In the genomic region with DNA sequence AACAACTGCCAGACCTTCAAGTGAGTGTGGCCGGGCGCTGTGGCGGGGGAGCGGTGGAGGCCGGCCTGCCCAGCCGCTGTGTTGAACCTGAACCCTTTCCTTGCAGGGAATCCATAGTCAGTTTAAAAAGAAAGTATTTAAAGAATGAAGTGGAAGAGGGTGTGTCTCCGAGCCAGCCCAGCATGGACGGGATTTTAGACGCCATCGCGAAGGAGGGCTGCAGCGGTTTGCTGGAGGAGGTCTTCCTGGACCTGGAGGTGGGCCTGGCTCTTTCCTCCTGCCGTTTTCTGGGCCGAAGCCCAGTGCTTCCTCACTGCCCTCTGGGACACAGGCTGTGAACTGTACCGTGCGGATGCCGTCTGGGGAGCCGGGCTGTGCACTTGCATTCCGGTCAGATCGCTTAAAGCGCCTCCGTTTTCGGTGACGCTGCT, we compare ENCODE assay signal across 21 cellular contexts. TPM values are rescaled to one million over a fixed set of nuclear protein-coding genes. Genes with fewer than 3 reads are reported as not detected.
DNase-seq lines count a peak whose midpoint lies in the region; ATAC-seq, FAIRE-seq and TF ChIP-seq lines count a peak whose summit lies in the region.
"Had no signal": no experiment of that assay in that cellular context is flagged by ENCODE, and none has a peak within 500 bp of the region (broad histone marks: within the 10 kb centered on the region; RNA-seq: fewer than 3 reads in every experiment).

No MANE protein-coding gene starts in this region.

- TF ChIP-seq CTCF in WTC11 (IDR thresholded peaks at IDR 0.05) (no peak), kidney (IDR thresholded peaks at IDR 0.05; ENCODE audit: borderline replicate concordance, extremely low read depth, insufficient read depth) (no peak), upper lobe of left lung (IDR thresholded peaks at IDR 0.05) (no peak)

- TF ChIP-seq EP300 in upper lobe of left lung (IDR thresholded peaks at IDR 0.05): no peak

- H3K9me3 Mint-ChIP-seq in WTC11: no peaks in the 10 kb centered on the region
- H3K9me3 Mint-ChIP-seq: HFFc6 had no signal

- no peak overlapping the region for H3K4me3 Mint-ChIP-seq in WTC11
- H3K4me3 Mint-ChIP-seq: HFFc6 had no signal

- no peak overlapping the region for H3K27ac Mint-ChIP-seq in WTC11
- H3K27ac Mint-ChIP-seq: HFFc6 had no signal

- DNase-seq in Right ventricle myocardium inferior (ENCODE audit: missing footprints) (peak; percentile 64), cardiac septum (ENCODE audit: low spot score) (no peak), WTC11 (ENCODE audit: low spot score) (peak; percentile 10), kidney (peak; percentile 66), upper lobe of left lung (peak; percentile 15 to 72), NCI-H526 (lab: John Stamatoyannopoulos, UW) (no peak)
- DNase-seq: DND-41, HFFc6, MG63, NCI-H1436, NCI-H2171, NCI-H82, PC-3, thyroid gland had no signal

- H3K4me1 ChIP-seq in kidney (ENCODE audit: control insufficient read depth in 1 of 2, insufficient read depth in 1 of 2, low read depth in 1 of 2, low read length in 2 of 2) (no peaks in the 10 kb centered on the region), upper lobe of left lung (no peaks in the 10 kb centered on the region)

- FAIRE-seq in kidney (lab: Jason Lieb, UNC): no peak
- FAIRE-seq: bronchial epithelial cell, frontal cortex had no signal

- H3K9me3 ChIP-seq in kidney (ENCODE audit: control insufficient read depth in 1 of 2, low read length in 2 of 2): no peaks in the 10 kb centered on the region
- no peaks in the 10 kb centered on the region for H3K9me3 ChIP-seq in upper lobe of left lung
- H3K9me3 ChIP-seq: MG63, mucosa of descending colon, thyroid gland had no signal

- POLR2A ChIA-PET in WTC11 (lab: Charles Lee): no interaction called here

- H3K4me1 Mint-ChIP-seq in WTC11: no peaks in the 10 kb centered on the region

- H3K36me3 Mint-ChIP-seq in WTC11: peaks cover 51% of the 10 kb centered on the region

- no peak overlapping the region for H3K4me3 ChIP-seq in kidney (ENCODE audit: low read length in 2 of 2)
- no peak overlapping the region for H3K4me3 ChIP-seq in upper lobe of left lung
- H3K4me3 ChIP-seq: dorsolateral prefrontal cortex, MG63, mucosa of descending colon, thyroid gland had no signal

- no peaks in the 10 kb centered on the region for H3K27me3 Mint-ChIP-seq in WTC11 (ENCODE audit: low read depth)

- no peaks in the 10 kb centered on the region for H3K27me3 ChIP-seq in upper lobe of left lung
- H3K27me3 ChIP-seq: dorsolateral prefrontal cortex, MG63, thyroid gland had no signal

- intact Hi-C loops in Right ventricle myocardium inferior (cut with DNase I): no loop called here
- intact Hi-C loops in cardiac septum (cut with DNase I): no loop called here
- intact Hi-C loops in kidney (cut with DNase I): no loop called here

- TF ChIP-seq POLR2A in upper lobe of left lung (IDR thresholded peaks at IDR 0.05): no peak

- CTCF ChIA-PET in WTC11 (lab: Charles Lee): no interaction called here

- ATAC-seq in Right ventricle myocardium inferior: no peak
- ATAC-seq in WTC11: no peak
- ATAC-seq in upper lobe of left lung (ENCODE audit: low FRiP score in 2 of 2): no peak
- no peak for ATAC-seq in HG03342 (IDR thresholded peaks at IDR 0.05; ENCODE audit: unreplicated experiment)
- ATAC-seq in esophagus mucosa: no peak
- ATAC-seq: mucosa of descending colon, PC-3 had no signal

- 96% methylated on average over 24 of the region's 24 CpGs for WGBS in upper lobe of left lung, 2 donors

- H3K36me3 ChIP-seq in kidney (ENCODE audit: control insufficient read depth in 1 of 2, insufficient read depth in 2 of 2, low read length in 2 of 2) (peaks cover 25 to 36% of the 10 kb centered on the region in 2 donors), upper lobe of left lung (peaks cover 24 to 96% (median 82%) of the 10 kb centered on the region in 4 donors)

- no peak overlapping the region for H3K9ac ChIP-seq in kidney (ENCODE audit: low read length in 2 of 2)

- H3K27ac ChIP-seq in kidney (ENCODE audit: low read depth in 2 of 2, low read length in 2 of 2) (no peak overlapping the region), upper lobe of left lung (no peak overlapping the region)
- H3K27ac ChIP-seq: dorsolateral prefrontal cortex, HL-60, thyroid gland had no signal

TF ChIP-seq in WTC11, 78 proteins besides CTCF, POLR2A, EP300 and RAD21:
- TF ChIP-seq IRF2 (CRISPR knock-in tag; IDR thresholded peaks at IDR 0.05; ENCODE audit: borderline replicate concordance, low read depth): no peak
- TF ChIP-seq ZNF671 (CRISPR knock-in tag; IDR thresholded peaks at IDR 0.05): no peak

RNA-seq across cellular contexts. Expression of a gene that starts 19.1 kb away (rescaled TPM):
- total RNA-seq in Right ventricle myocardium inferior (47.3 TPM), cardiac septum (42.9 TPM), WTC11 (2021) (60.1 to 62.4 TPM (median 62.2 TPM) in 3 replicates), kidney (71.5 TPM), upper lobe of left lung (100 to 1,000 TPM in 2 of 6 donors, 10 to 100 TPM in 4; 43.6 to 149 (median 64.5) TPM), esophagus mucosa (37.4 TPM)
- 40.5 TPM for polyA plus RNA-seq in kidney (ENCODE audit: insufficient read depth, low read depth, low replicate concordance)

Comparison
In these comparisons a context has a peak if more than half of its experiments do, and no peak if none do; other contexts are left out.
1. DNase-seq: peak in Right ventricle myocardium inferior (single experiment), WTC11 (single experiment), kidney (single experiment) and upper lobe of left lung (2 of 2); none in cardiac septum (single experiment) and NCI-H526 (0 of 2).